Comparison of ENCODE assay signal across 1 cellular context in the genomic region with DNA sequence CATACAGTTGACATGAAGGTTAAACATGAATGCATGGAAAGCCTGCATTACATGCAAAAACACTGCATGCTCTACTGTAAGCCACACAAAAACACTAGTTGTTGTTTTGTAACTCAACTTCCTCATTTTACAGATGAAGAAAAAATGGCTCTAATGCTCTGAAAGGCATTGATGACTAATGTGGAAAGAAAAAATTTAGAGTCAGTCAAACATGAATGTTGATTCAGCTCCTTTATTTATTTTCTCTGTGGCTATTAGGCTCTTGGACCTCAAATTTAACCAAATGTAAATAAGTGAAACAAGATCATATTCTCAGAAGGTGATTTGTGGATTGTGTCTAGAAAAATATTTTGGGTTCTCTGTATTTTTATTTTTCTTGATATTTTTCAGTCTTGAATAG.
TF ChIP-seq lines count a peak whose summit lies in the region.

No MANE protein-coding gene starts in this region.

TF ChIP-seq in GM23338, 12 proteins besides CTCF, POLR2A, EP300 and RAD21:
- TF ChIP-seq, protein P1, sequence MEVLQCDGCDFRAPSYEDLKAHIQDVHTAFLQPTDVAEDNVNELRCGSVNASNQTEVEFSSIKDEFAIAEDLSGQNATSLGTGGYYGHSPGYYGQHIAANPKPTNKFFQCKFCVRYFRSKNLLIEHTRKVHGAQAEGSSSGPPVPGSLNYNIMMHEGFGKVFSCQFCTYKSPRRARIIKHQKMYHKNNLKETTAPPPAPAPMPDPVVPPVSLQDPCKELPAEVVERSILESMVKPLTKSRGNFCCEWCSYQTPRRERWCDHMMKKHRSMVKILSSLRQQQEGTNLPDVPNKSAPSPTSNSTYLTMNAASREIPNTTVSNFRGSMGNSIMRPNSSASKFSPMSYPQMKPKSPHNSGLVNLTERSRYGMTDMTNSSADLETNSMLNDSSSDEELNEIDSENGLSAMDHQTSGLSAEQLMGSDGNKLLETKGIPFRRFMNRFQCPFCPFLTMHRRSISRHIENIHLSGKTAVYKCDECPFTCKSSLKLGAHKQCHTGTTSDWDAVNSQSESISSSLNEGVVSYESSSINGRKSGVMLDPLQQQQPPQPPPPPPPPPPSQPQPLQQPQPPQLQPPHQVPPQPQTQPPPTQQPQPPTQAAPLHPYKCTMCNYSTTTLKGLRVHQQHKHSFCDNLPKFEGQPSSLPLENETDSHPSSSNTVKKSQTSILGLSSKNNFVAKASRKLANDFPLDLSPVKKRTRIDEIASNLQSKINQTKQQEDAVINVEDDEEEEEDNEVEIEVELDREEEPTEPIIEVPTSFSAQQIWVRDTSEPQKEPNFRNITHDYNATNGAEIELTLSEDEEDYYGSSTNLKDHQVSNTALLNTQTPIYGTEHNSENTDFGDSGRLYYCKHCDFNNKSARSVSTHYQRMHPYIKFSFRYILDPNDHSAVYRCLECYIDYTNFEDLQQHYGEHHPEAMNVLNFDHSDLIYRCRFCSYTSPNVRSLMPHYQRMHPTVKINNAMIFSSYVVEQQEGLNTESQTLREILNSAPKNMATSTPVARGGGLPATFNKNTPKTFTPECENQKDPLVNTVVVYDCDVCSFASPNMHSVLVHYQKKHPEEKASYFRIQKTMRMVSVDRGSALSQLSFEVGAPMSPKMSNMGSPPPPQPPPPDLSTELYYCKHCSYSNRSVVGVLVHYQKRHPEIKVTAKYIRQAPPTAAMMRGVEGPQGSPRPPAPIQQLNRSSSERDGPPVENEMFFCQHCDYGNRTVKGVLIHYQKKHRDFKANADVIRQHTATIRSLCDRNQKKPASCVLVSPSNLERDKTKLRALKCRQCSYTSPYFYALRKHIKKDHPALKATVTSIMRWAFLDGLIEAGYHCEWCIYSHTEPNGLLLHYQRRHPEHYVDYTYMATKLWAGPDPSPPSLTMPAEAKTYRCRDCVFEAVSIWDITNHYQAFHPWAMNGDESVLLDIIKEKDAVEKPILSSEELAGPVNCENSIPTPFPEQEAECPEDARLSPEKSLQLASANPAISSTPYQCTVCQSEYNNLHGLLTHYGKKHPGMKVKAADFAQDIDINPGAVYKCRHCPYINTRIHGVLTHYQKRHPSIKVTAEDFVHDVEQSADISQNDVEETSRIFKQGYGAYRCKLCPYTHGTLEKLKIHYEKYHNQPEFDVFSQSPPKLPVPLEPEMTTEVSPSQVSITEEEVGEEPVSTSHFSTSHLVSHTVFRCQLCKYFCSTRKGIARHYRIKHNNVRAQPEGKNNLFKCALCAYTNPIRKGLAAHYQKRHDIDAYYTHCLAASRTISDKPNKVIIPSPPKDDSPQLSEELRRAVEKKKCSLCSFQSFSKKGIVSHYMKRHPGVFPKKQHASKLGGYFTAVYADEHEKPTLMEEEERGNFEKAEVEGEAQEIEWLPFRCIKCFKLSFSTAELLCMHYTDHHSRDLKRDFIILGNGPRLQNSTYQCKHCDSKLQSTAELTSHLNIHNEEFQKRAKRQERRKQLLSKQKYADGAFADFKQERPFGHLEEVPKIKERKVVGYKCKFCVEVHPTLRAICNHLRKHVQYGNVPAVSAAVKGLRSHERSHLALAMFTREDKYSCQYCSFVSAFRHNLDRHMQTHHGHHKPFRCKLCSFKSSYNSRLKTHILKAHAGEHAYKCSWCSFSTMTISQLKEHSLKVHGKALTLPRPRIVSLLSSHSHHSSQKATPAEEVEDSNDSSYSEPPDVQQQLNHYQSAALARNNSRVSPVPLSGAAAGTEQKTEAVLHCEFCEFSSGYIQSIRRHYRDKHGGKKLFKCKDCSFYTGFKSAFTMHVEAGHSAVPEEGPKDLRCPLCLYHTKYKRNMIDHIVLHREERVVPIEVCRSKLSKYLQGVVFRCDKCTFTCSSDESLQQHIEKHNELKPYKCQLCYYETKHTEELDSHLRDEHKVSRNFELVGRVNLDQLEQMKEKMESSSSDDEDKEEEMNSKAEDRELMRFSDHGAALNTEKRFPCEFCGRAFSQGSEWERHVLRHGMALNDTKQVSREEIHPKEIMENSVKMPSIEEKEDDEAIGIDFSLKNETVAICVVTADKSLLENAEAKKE (CRISPR knock-in tag; IDR thresholded peaks at IDR 0.05) = no peak
- TF ChIP-seq ZNF331 (CRISPR knock-in tag; IDR thresholded peaks at IDR 0.05; ENCODE audit: low read depth) (no peak), STAT1 (IDR thresholded peaks at IDR 0.05; ENCODE audit: unreplicated experiment) (no peak), EZH2 (IDR thresholded peaks at IDR 0.05; ENCODE audit: low read depth, unreplicated experiment) (no peak), CREB1 (CRISPR knock-in tag; IDR thresholded peaks at IDR 0.05; ENCODE audit: low read depth) (no peak), JUNB (IDR thresholded peaks at IDR 0.05; ENCODE audit: unreplicated experiment) (no peak), EZH2phosphoT487 (IDR thresholded peaks at IDR 0.05; ENCODE audit: unreplicated experiment) (no peak), NANOG (IDR thresholded peaks at IDR 0.05; ENCODE audit: borderline replicate concordance) (no peak), ZNF114 (CRISPR knock-in tag; IDR thresholded peaks at IDR 0.05) (no peak), POLR2AphosphoS5 (IDR thresholded peaks at IDR 0.05; ENCODE audit: low read depth) (no peak)
- TF ChIP-seq, protein P2, sequence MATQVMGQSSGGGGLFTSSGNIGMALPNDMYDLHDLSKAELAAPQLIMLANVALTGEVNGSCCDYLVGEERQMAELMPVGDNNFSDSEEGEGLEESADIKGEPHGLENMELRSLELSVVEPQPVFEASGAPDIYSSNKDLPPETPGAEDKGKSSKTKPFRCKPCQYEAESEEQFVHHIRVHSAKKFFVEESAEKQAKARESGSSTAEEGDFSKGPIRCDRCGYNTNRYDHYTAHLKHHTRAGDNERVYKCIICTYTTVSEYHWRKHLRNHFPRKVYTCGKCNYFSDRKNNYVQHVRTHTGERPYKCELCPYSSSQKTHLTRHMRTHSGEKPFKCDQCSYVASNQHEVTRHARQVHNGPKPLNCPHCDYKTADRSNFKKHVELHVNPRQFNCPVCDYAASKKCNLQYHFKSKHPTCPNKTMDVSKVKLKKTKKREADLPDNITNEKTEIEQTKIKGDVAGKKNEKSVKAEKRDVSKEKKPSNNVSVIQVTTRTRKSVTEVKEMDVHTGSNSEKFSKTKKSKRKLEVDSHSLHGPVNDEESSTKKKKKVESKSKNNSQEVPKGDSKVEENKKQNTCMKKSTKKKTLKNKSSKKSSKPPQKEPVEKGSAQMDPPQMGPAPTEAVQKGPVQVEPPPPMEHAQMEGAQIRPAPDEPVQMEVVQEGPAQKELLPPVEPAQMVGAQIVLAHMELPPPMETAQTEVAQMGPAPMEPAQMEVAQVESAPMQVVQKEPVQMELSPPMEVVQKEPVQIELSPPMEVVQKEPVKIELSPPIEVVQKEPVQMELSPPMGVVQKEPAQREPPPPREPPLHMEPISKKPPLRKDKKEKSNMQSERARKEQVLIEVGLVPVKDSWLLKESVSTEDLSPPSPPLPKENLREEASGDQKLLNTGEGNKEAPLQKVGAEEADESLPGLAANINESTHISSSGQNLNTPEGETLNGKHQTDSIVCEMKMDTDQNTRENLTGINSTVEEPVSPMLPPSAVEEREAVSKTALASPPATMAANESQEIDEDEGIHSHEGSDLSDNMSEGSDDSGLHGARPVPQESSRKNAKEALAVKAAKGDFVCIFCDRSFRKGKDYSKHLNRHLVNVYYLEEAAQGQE (IDR thresholded peaks at IDR 0.05; ENCODE audit: unreplicated experiment) = no peak
- TF ChIP-seq, protein P3, sequence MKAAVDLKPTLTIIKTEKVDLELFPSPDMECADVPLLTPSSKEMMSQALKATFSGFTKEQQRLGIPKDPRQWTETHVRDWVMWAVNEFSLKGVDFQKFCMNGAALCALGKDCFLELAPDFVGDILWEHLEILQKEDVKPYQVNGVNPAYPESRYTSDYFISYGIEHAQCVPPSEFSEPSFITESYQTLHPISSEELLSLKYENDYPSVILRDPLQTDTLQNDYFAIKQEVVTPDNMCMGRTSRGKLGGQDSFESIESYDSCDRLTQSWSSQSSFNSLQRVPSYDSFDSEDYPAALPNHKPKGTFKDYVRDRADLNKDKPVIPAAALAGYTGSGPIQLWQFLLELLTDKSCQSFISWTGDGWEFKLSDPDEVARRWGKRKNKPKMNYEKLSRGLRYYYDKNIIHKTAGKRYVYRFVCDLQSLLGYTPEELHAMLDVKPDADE (IDR thresholded peaks at IDR 0.05) = no peak
